8 cellular contexts compared by ENCODE assay signal in the genomic region with DNA sequence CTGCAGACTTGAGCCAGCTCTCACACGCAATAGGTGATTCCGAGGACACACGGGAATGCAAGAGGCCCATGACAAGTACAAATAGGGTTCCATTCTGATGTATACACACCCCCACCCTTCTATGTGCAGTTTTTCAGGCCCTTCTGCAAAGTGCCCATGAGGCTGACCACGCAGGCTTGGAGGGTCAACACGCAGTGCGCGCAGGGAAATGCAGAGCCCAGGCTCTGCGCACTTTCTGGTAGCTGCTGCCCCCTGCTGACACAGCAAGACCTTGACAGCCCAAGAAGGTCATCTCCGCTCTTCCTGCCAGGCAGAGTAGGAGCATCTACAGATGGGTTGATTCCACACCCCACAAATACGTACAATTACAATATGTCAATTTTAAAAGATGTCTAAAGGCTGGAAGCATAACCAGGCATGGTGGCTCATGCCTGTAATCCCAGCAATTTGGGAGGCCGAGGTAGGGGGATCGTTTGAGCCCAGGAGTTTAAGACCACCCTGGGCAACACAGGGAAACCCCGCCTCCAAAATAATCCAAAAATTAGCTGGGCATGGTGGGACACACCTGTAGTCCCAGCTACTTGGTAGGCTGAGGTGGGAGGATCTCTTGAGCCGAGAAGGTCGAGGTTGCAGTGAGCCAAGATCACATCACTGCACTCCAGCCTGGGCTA. TPM values are rescaled to one million over a fixed set of nuclear protein-coding genes. Genes with fewer than 3 reads are reported as not detected.
DNase-seq lines count a peak whose midpoint lies in the region; ATAC-seq and TF ChIP-seq lines count a peak whose summit lies in the region.

No MANE protein-coding gene starts in this region.

- peaks cover 0 to 12% of the 10 kb centered on the region in 2 experiments for H3K36me3 ChIP-seq in SK-N-SH (replicated peaks in 1 of 2; ENCODE audit: control insufficient read depth in 1 of 2, insufficient read depth in 2 of 2, low read length in 1 of 2)

- no peaks in the 10 kb centered on the region for H3K79me2 ChIP-seq in SK-N-SH (ENCODE audit: insufficient read depth)

- no peaks in the 10 kb centered on the region for H3K9me3 ChIP-seq in SK-N-SH

- no peak overlapping the region for H3K27ac ChIP-seq in SK-N-SH (ENCODE audit: low read depth in 2 of 2, low read length in 1 of 2)

- peaks cover 0 to 9% of the 10 kb centered on the region in 2 experiments; a peak in 1 of 4 replicates for H3K4me1 ChIP-seq in SK-N-SH (ENCODE audit: control insufficient read depth in 1 of 2, insufficient read depth in 2 of 2, low read depth in 1 of 2, low read length in 1 of 2)

- POLR2A ChIA-PET in SK-N-SH (lab: Yijun Ruan, JAX) = no interaction called here

- CTCF ChIA-PET in SK-N-SH (lab: Yijun Ruan, JAX) = interaction anchor here (0.6 to 9.9 kb wide), 29 partner anchors 8 to 564 kb away, joined by 3 to 122 read pairs (median 6); a partner anchor contains a TSS

- no peak overlapping the region for H2AFZ ChIP-seq in SK-N-SH (ENCODE audit: low read depth)

- H4K20me1 ChIP-seq in SK-N-SH (ENCODE audit: insufficient read depth) = no peaks in the 10 kb centered on the region

- peak; percentile 93 for TF ChIP-seq RAD21 in SK-N-SH (IDR thresholded peaks at IDR 0.05; ENCODE audit: low read length)

- no peak overlapping the region for H3K4me3 ChIP-seq in SK-N-SH (ENCODE audit: low read depth in 2 of 2, low read length in 1 of 2)
- no peak overlapping the region for H3K4me3 ChIP-seq in astrocyte of the cerebellum (ENCODE audit: low read depth, low read length)

- peaks cover 5% of the 10 kb centered on the region; the same call in 1 of the 2 replicates for H3K27me3 ChIP-seq in SK-N-SH (ENCODE audit: insufficient read depth)

- no peaks in the 10 kb centered on the region for H3K9me2 ChIP-seq in SK-N-SH

- no peak overlapping the region for H3K9ac ChIP-seq in SK-N-SH

- in situ Hi-C loops in astrocyte of the cerebellum (cut with HindIII; ENCODE audit: low sequenced_read_pairs) = no loop called here

- TF ChIP-seq EP300 in SK-N-SH (IDR thresholded peaks at IDR 0.05; ENCODE audit: borderline replicate concordance in 1 of 2, low read depth in 1 of 2, low read length in 1 of 2) = no peak

- no peak overlapping the region for H3K4me2 ChIP-seq in SK-N-SH

- 59% methylated on average over 15 of the region's 15 CpGs for WGBS in SK-N-SH (ENCODE audit: low lambda C conversion rate)

- no peaks in the 10 kb centered on the region for H3F3A ChIP-seq in SK-N-SH (replicated peaks; ENCODE audit: insufficient read depth)

- TF ChIP-seq CTCF in SK-N-SH (IDR thresholded peaks at IDR 0.05) (peak; percentile 82), astrocyte of the cerebellum (IDR thresholded peaks at IDR 0.05; ENCODE audit: low read depth, low read length, missing control alignments) (peak; percentile 64)

- DNase-seq in DMS53 treated with DMSO at 0.1 percent for 48 hours (lab: John Stamatoyannopoulos, UW; ENCODE audit: unreplicated experiment) (peak; percentile 76), SK-N-SH (peak; percentile 79), astrocyte of the cerebellum (ENCODE audit: low read depth) (no peak), iPS-NIHi11 (ENCODE audit: low spot score) (peak; percentile 65)
- DNase-seq in stimulated activated CD4-positive, alpha-beta T cell treated with anti-CD3 and anti-CD28 coated beads, Interleukin-1b, Interleukin-23, amount 100 ng/mL, for 4 hours (ENCODE audit: low read depth in 2 of 2) = peak; percentile 17 to 53

- peak; percentile 55 for ATAC-seq in GM19467 (IDR thresholded peaks at IDR 0.05; ENCODE audit: unreplicated experiment)
- ATAC-seq in HG03558 (IDR thresholded peaks at IDR 0.05; ENCODE audit: extremely low read depth, unreplicated experiment) = peak; percentile 28
- no peak for ATAC-seq in HG03571 (IDR thresholded peaks at IDR 0.05; ENCODE audit: unreplicated experiment)

TF ChIP-seq in SK-N-SH, 30 proteins besides CTCF, POLR2A, EP300 and RAD21:
- TF ChIP-seq, protein P1, sequence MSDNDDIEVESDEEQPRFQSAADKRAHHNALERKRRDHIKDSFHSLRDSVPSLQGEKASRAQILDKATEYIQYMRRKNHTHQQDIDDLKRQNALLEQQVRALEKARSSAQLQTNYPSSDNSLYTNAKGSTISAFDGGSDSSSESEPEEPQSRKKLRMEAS (IDR thresholded peaks at IDR 0.05; ENCODE audit: low read depth) = no peak
- TF ChIP-seq, protein P2, sequence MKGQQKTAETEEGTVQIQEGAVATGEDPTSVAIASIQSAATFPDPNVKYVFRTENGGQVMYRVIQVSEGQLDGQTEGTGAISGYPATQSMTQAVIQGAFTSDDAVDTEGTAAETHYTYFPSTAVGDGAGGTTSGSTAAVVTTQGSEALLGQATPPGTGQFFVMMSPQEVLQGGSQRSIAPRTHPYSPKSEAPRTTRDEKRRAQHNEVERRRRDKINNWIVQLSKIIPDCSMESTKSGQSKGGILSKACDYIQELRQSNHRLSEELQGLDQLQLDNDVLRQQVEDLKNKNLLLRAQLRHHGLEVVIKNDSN (IDR thresholded peaks at IDR 0.05; ENCODE audit: borderline replicate concordance, low read depth) = no peak
- TF ChIP-seq JUND (IDR thresholded peaks at IDR 0.05) = no peak
- no peak for TF ChIP-seq RXRA (IDR thresholded peaks at IDR 0.05; ENCODE audit: borderline replicate concordance, low read depth)
- TF ChIP-seq SMC3 (IDR thresholded peaks at IDR 0.05; ENCODE audit: low read depth, low read length) = peak; percentile 90
- no peak for TF ChIP-seq TCF12 (IDR thresholded peaks at IDR 0.05)
- TF ChIP-seq, protein P3, sequence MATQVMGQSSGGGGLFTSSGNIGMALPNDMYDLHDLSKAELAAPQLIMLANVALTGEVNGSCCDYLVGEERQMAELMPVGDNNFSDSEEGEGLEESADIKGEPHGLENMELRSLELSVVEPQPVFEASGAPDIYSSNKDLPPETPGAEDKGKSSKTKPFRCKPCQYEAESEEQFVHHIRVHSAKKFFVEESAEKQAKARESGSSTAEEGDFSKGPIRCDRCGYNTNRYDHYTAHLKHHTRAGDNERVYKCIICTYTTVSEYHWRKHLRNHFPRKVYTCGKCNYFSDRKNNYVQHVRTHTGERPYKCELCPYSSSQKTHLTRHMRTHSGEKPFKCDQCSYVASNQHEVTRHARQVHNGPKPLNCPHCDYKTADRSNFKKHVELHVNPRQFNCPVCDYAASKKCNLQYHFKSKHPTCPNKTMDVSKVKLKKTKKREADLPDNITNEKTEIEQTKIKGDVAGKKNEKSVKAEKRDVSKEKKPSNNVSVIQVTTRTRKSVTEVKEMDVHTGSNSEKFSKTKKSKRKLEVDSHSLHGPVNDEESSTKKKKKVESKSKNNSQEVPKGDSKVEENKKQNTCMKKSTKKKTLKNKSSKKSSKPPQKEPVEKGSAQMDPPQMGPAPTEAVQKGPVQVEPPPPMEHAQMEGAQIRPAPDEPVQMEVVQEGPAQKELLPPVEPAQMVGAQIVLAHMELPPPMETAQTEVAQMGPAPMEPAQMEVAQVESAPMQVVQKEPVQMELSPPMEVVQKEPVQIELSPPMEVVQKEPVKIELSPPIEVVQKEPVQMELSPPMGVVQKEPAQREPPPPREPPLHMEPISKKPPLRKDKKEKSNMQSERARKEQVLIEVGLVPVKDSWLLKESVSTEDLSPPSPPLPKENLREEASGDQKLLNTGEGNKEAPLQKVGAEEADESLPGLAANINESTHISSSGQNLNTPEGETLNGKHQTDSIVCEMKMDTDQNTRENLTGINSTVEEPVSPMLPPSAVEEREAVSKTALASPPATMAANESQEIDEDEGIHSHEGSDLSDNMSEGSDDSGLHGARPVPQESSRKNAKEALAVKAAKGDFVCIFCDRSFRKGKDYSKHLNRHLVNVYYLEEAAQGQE (IDR thresholded peaks at IDR 0.05; ENCODE audit: low read depth, low read length) = no peak
- TF ChIP-seq NRF1 (IDR thresholded peaks at IDR 0.05; ENCODE audit: low read depth, low read length) = peak; percentile 36; the same call in 1 of the 2 replicates

RNA-seq across cellular contexts. Expression of a gene that starts 18.5 kb away (rescaled TPM):
- 32.1 and 37.3 TPM in 2 replicates for polyA plus RNA-seq in SK-N-SH (2012; rRNA removed)
- polyA plus RNA-seq in SK-N-SH (2012; cell fraction: cytosol; rRNA removed) = 16.7 and 25.0 TPM in 2 replicates
- 57.5 and 58.1 TPM in 2 replicates for polyA plus RNA-seq in SK-N-SH (2012; cell fraction: nucleus; rRNA removed)

RNA-seq across cellular contexts. Expression of a gene that starts 30.8 kb away (rescaled TPM):
- polyA plus RNA-seq in SK-N-SH (2012; rRNA removed) = 14.2 and 16.0 TPM in 2 replicates
- polyA plus RNA-seq in SK-N-SH (2012; cell fraction: cytosol; rRNA removed) = 9.0 and 12.7 TPM in 2 replicates
- polyA plus RNA-seq in SK-N-SH (2012; cell fraction: nucleus; rRNA removed) = 24.5 and 34.1 TPM in 2 replicates

RNA-seq across cellular contexts. Expression of a gene that starts 51.6 kb away (rescaled TPM):
- 1.5 and 1.6 TPM in 2 replicates for polyA plus RNA-seq in SK-N-SH (2012; rRNA removed)
- polyA plus RNA-seq in SK-N-SH (2012; cell fraction: cytosol; rRNA removed) = 1.4 and 1.9 TPM in 2 replicates
- polyA plus RNA-seq in SK-N-SH (2012; cell fraction: nucleus; rRNA removed) = 1.4 and 1.8 TPM in 2 replicates

RNA-seq across cellular contexts. Expression of a gene that starts 51.7 kb away (rescaled TPM):
- 47.0 and 62.9 TPM in 2 replicates for polyA plus RNA-seq in SK-N-SH (2012; rRNA removed)
- 8.9 and 14.8 TPM in 2 replicates for polyA plus RNA-seq in SK-N-SH (2012; cell fraction: cytosol; rRNA removed)
- polyA plus RNA-seq in SK-N-SH (2012; cell fraction: nucleus; rRNA removed) = 466 and 588 TPM in 2 replicates
